Comparison of ENCODE assay signal across 8 cellular contexts in genomic region chr12:95918194-95918993, GRCh38. TPM values are rescaled to one million over a fixed set of nuclear protein-coding genes. Genes with fewer than 3 reads are reported as not detected.
DNase-seq lines count a peak whose midpoint lies in the region; ATAC-seq, FAIRE-seq and TF ChIP-seq lines count a peak whose summit lies in the region.

No MANE protein-coding gene starts in this region.

- H3K79me1 ChIP-seq in H1 (ENCODE audit: low read depth, low read length), result no peaks in the 10 kb centered on the region

- H3K23ac ChIP-seq in H1 (ENCODE audit: insufficient read length), result no peak overlapping the region

- H2BK12ac ChIP-seq in H1 (ENCODE audit: low read depth, low read length), result no peak overlapping the region

- H3K4me3 Mint-ChIP-seq in activated CD4-positive, alpha-beta T cell treated with anti-CD3 and anti-CD28 coated beads, Interleukin-2, amount 10 ng/mL, durations not matched to agents 24 days and 14 days, result no peak overlapping the region

- 34% methylated on average over 7 of the region's 7 CpGs; no CpG with 5 or more reads in 1 of the 2 experiments for WGBS in H1 (ENCODE audit: extremely low coverage in 1 of 2, insufficient coverage in 1 of 2, insufficient read length in 1 of 2, insufficient replicate concordance in 2 of 2, low coverage in 1 of 2, low lambda C conversion rate in 2 of 2, missing lambda C conversion rate in 1 of 2), 2 experiments
- 36 to 44% methylated on average over 7 of the region's 7 CpGs for WGBS in testis, 2 donors

- H3K18ac ChIP-seq in H1 (ENCODE audit: extremely low read depth, low read length), result no peak overlapping the region

- no peak overlapping the region for H4K5ac ChIP-seq in H1 (ENCODE audit: insufficient read length, low read depth, low read length)

- H3K27ac Mint-ChIP-seq in activated CD4-positive, alpha-beta T cell treated with anti-CD3 and anti-CD28 coated beads, Interleukin-2, amount 10 ng/mL, durations not matched to agents 24 days and 14 days, result no peak overlapping the region

- H2BK5ac ChIP-seq in H1 (ENCODE audit: low read depth, low read length), result no peak overlapping the region

- no peak overlapping the region for H3K27ac ChIP-seq in H1 (ENCODE audit: low read depth, low read length)
- H3K27ac ChIP-seq in testis, result no peak overlapping the region

- H3K9me3 ChIP-seq in H1 (ENCODE audit: insufficient read depth in 2 of 2, low read depth in 1 of 2, low read length in 1 of 2) (no peaks in the 10 kb centered on the region; a peak in 1 of 4 replicates), mucosa of descending colon (no peaks in the 10 kb centered on the region), testis (no peaks in the 10 kb centered on the region)

- H2AK5ac ChIP-seq in H1 (ENCODE audit: low read depth, low read length), result no peak overlapping the region

- TF ChIP-seq CTCF in AG10803 (conservative IDR thresholded peaks at IDR 0.05; ENCODE audit: low read length) (peak; percentile 89), H1 (IDR thresholded peaks at IDR 0.05; ENCODE audit: control extremely low read depth in 1 of 3, insufficient read depth in 1 of 3, low read depth in 1 of 3, low read length in 3 of 3) (peak; percentile 59 to 98 (median 87)), mucosa of descending colon (IDR thresholded peaks at IDR 0.05) (peak; percentile 45), testis (IDR thresholded peaks at IDR 0.05) (peak; percentile 20 to 64 (median 64))

- H2BK120ac ChIP-seq in H1 (replicated peaks; ENCODE audit: low read depth, low read length), result no peak overlapping the region

- no peak overlapping the region for H3K4ac ChIP-seq in H1 (replicated peaks; ENCODE audit: insufficient read length, low read depth, low read length)

- no peak overlapping the region for H2BK20ac ChIP-seq in H1 (ENCODE audit: low read length)

- POLR2A ChIA-PET in H1 (lab: Charles Lee; ENCODE audit: partially characterized antibody), result interaction anchor here (1.2 to 1.5 kb wide), 2 partner anchors 80 to 117 kb away, joined by 3 to 8 read pairs; partner anchors contain the start of gene LTA4H

- no peaks in the 10 kb centered on the region for H4K20me1 ChIP-seq in H1 (replicated peaks in 1 of 2; ENCODE audit: control insufficient read depth in 1 of 2, insufficient read depth in 2 of 2, low read length in 2 of 2)

- H3K36me3 Mint-ChIP-seq in activated CD4-positive, alpha-beta T cell treated with anti-CD3 and anti-CD28 coated beads, Interleukin-2, amount 10 ng/mL, durations not matched to agents 24 days and 14 days (ENCODE audit: low read depth), result no peaks in the 10 kb centered on the region

- CTCF ChIA-PET in H1 (lab: Charles Lee; ENCODE audit: partially characterized antibody), result interaction anchor here (0.6 to 9.1 kb wide), 33 partner anchors 12 to 384 kb away, joined by 3 to 145 read pairs (median 4); partner anchors contain the start of genes AMDHD1, CCDC38 and HAL

- peak; percentile 99 for FAIRE-seq in H1 (lab: Jason Lieb, UNC)

- ATAC-seq in GM18517 (IDR thresholded peaks at IDR 0.05; ENCODE audit: unreplicated experiment), result peak; percentile 91
- ATAC-seq in HG03066 (IDR thresholded peaks at IDR 0.05; ENCODE audit: low read depth, unreplicated experiment), result peak; percentile 78
- peak; percentile 86 for ATAC-seq in mucosa of descending colon

- H3K27me3 ChIP-seq in H1 (replicated peaks in 1 of 4; ENCODE audit: control insufficient read depth in 3 of 4, extremely low read depth in 1 of 4, insufficient read depth in 3 of 4, low read length in 3 of 4) (no peaks in the 10 kb centered on the region), testis (no peaks in the 10 kb centered on the region)

- H3K4me1 ChIP-seq in H1 (replicated peaks in 1 of 4; ENCODE audit: control insufficient read depth in 3 of 4, insufficient read depth in 4 of 4, low read length in 3 of 4) (no peaks in the 10 kb centered on the region), mucosa of descending colon (ENCODE audit: low read depth) (no peaks in the 10 kb centered on the region), testis (no peaks in the 10 kb centered on the region)

- DNase-seq in AG10803 (ENCODE audit: low read depth) (peak; percentile 44), NCI-H2227 treated with DMSO at 0.1 percent for 48 hours (lab: John Stamatoyannopoulos, UW) (peak; percentile 61), H1 (ENCODE audit: low read depth in 1 of 2, low spot score in 2 of 2) (peak in 1 of 2 experiments; percentile 52), mucosa of descending colon (peak in 1 of 3 donors; percentile 58), testis (peak; percentile 37)
- peak; percentile 84 for DNase-seq in activated CD4-positive, alpha-beta T cell treated with anti-CD3 and anti-CD28 coated beads, Interleukin-2, amount 10 ng/mL, durations not matched to agents 24 days and 14 days

- peaks cover 18% of the 10 kb centered on the region for H3K27me3 Mint-ChIP-seq in activated CD4-positive, alpha-beta T cell treated with anti-CD3 and anti-CD28 coated beads, Interleukin-2, amount 10 ng/mL, durations not matched to agents 24 days and 14 days

- no peak overlapping the region for H2AFZ ChIP-seq in H1 (ENCODE audit: low read length)

- H3K4me2 ChIP-seq in H1 (ENCODE audit: insufficient read depth in 1 of 2, low read depth in 2 of 2, low read length in 2 of 2), result no peak overlapping the region

- H3K4me1 Mint-ChIP-seq in activated CD4-positive, alpha-beta T cell treated with anti-CD3 and anti-CD28 coated beads, Interleukin-2, amount 10 ng/mL, durations not matched to agents 24 days and 14 days, result no peaks in the 10 kb centered on the region

- no peak overlapping the region for H3K9ac ChIP-seq in H1 (replicated peaks in 1 of 4; ENCODE audit: extremely low read depth in 1 of 4, low read depth in 3 of 4, low read length in 3 of 4)

- H4K91ac ChIP-seq in H1 (replicated peaks; ENCODE audit: insufficient read length, low read length), result no peak overlapping the region

- no peak for TF ChIP-seq EP300 in H1 (IDR thresholded peaks at IDR 0.05; ENCODE audit: borderline replicate concordance in 1 of 2, low read depth in 2 of 2, low read length in 2 of 2)

- TF ChIP-seq POLR2A in H1 (IDR thresholded peaks at IDR 0.05; ENCODE audit: control extremely low read depth in 1 of 2, low read depth in 2 of 2, low read length in 2 of 2) (no peak), testis (IDR thresholded peaks at IDR 0.05) (no peak)

- no peak overlapping the region for H4K8ac ChIP-seq in H1 (ENCODE audit: extremely low read depth, insufficient read depth, low read length)

- no peaks in the 10 kb centered on the region for H3K23me2 ChIP-seq in H1 (ENCODE audit: low read depth, low read length)

- H3K56ac ChIP-seq in H1 (replicated peaks; ENCODE audit: insufficient read length, low read depth, low read length), result no peak overlapping the region

- H3K79me2 ChIP-seq in H1 (ENCODE audit: control insufficient read depth in 1 of 2, insufficient read depth in 2 of 2, low read length in 2 of 2), result no peaks in the 10 kb centered on the region

- H3K36me3 ChIP-seq in H1 (ENCODE audit: control insufficient read depth in 2 of 4, insufficient read depth in 4 of 4, low read length in 3 of 4), result no peaks in the 10 kb centered on the region
- H3K36me3 ChIP-seq in mucosa of descending colon (ENCODE audit: low read depth), result no peaks in the 10 kb centered on the region
- H3K36me3 ChIP-seq in testis (ENCODE audit: low read depth, missing control alignments), result no peaks in the 10 kb centered on the region

- no peak overlapping the region for H3K4me3 ChIP-seq in AG10803 (ENCODE audit: low read length)
- no peak overlapping the region for H3K4me3 ChIP-seq in H1 (ENCODE audit: extremely low read depth in 1 of 4, insufficient read depth in 2 of 4, low read depth in 3 of 4, low read length in 4 of 4)
- H3K4me3 ChIP-seq in mucosa of descending colon, result no peak overlapping the region
- no peak overlapping the region for H3K4me3 ChIP-seq in testis

- H2BK15ac ChIP-seq in H1 (ENCODE audit: low read length), result no peak overlapping the region

- H3K14ac ChIP-seq in H1 (ENCODE audit: insufficient read length), result no peak overlapping the region

- H3K9me3 Mint-ChIP-seq in activated CD4-positive, alpha-beta T cell treated with anti-CD3 and anti-CD28 coated beads, Interleukin-2, amount 10 ng/mL, durations not matched to agents 24 days and 14 days, result no peaks in the 10 kb centered on the region

- peak; percentile 92 to 94 for TF ChIP-seq RAD21 in H1 (IDR thresholded peaks at IDR 0.05 in 1 of 2, conservative IDR thresholded peaks at IDR 0.05 in 1 of 2; ENCODE audit: low read depth in 2 of 2, low read length in 2 of 2)

- intact Hi-C loops in activated CD4-positive, alpha-beta T cell treated with anti-CD3 and anti-CD28 coated beads, Interleukin-2, amount 10 ng/mL, durations not matched to agents 24 days and 14 days (cut with micrococcal nuclease), result loop anchor here (1.0 to 2.0 kb wide), 3 partner anchors 24 to 599 kb away; partner anchors contain the start of genes AMDHD1 and CCDC38
- intact Hi-C loops in mucosa of descending colon (cut with DNase I, micrococcal nuclease) (no loop called here), testis (cut with DNase I; ENCODE audit: low total_unique reads) (no loop called here)

RNA-seq across cellular contexts. Expression of gene CCDC38, which starts 24.0 kb away (rescaled TPM):
- not detected in 2 replicates for total RNA-seq in activated CD4-positive, alpha-beta T cell treated with anti-CD3 and anti-CD28 coated beads, Interleukin-2, amount 10 ng/mL, durations not matched to agents 24 days and 14 days
- not detected in 2 replicates for total RNA-seq in H1 (2021; fragmentation: NEBNext Ultra II Directional; extraction: Animal tissue kit (Norgen Biotek cat#: 25700))
- polyA plus RNA-seq in H1 (2011; rRNA removed) (0.02 TPM in 1 of 2 replicates, not detected in the other), testis (ENCODE audit: insufficient read depth, low read depth, low replicate concordance) (31.8 TPM)
- 0.03 TPM for polyA plus RNA-seq in H1 (2011; cell fraction: cytosol; rRNA removed)
- polyA plus RNA-seq in H1 (2011; cell fraction: nucleus; rRNA removed), result not detected
- not detected in 4 replicates for polyA plus RNA-seq in H1 (2012, experiment 1 of 2)
- polyA plus RNA-seq in H1 (2012, experiment 2 of 2), result not detected
- 0.02 TPM for polyA plus RNA-seq in H1 (2013, experiment 1 of 2)
- not detected for polyA plus RNA-seq in H1 (2013, experiment 2 of 2)
- polyA minus RNA-seq in H1 (2011; rRNA and poly(A)+ RNA removed), result not detected in 2 replicates
- not detected for polyA minus RNA-seq in H1 (2011; cell fraction: cytosol; rRNA and poly(A)+ RNA removed)
- polyA minus RNA-seq in H1 (2011; cell fraction: nucleus; rRNA and poly(A)+ RNA removed), result not detected
- total RNA-seq in mucosa of descending colon (not detected), testis (10 to 100 TPM in 1 of 2 donors, 1 to 10 TPM in 1; 7.7 to 25.8 TPM)

RNA-seq across cellular contexts. Expression of gene AMDHD1, which starts 24.7 kb away (rescaled TPM):
- 0.21 and 0.54 TPM in 2 replicates for total RNA-seq in activated CD4-positive, alpha-beta T cell treated with anti-CD3 and anti-CD28 coated beads, Interleukin-2, amount 10 ng/mL, durations not matched to agents 24 days and 14 days
- 0.34 TPM in 1 of 2 replicates, not detected in the other for total RNA-seq in H1 (2021; fragmentation: NEBNext Ultra II Directional; extraction: Animal tissue kit (Norgen Biotek cat#: 25700))
- polyA plus RNA-seq in H1 (2011; rRNA removed) (0.14 TPM in 2 replicates), testis (ENCODE audit: insufficient read depth, low read depth, low replicate concordance) (0.67 TPM)
- 0.36 TPM for polyA plus RNA-seq in H1 (2011; cell fraction: cytosol; rRNA removed)
- polyA plus RNA-seq in H1 (2011; cell fraction: nucleus; rRNA removed), result 0.61 TPM
- polyA plus RNA-seq in H1 (2012, experiment 1 of 2), result 0.14 to 0.54 TPM (median 0.31 TPM) in 3 of 4 replicates, not detected in the other
- not detected for polyA plus RNA-seq in H1 (2012, experiment 2 of 2)
- polyA plus RNA-seq in H1 (2013, experiment 1 of 2), result 0.14 TPM
- 0.17 TPM for polyA plus RNA-seq in H1 (2013, experiment 2 of 2)
- polyA minus RNA-seq in H1 (2011; rRNA and poly(A)+ RNA removed), result 0.17 and 0.22 TPM in 2 replicates
- not detected for polyA minus RNA-seq in H1 (2011; cell fraction: cytosol; rRNA and poly(A)+ RNA removed)
- polyA minus RNA-seq in H1 (2011; cell fraction: nucleus; rRNA and poly(A)+ RNA removed), result 1.6 TPM
- total RNA-seq in mucosa of descending colon (under 1 TPM in 2 of 3 donors, not detected in 1; 0.35 to 0.41 TPM), testis (1 to 10 TPM; 2.0 to 4.0 TPM)

RNA-seq across cellular contexts. Expression of gene SNRPF, which starts 59.6 kb away (rescaled TPM):
- total RNA-seq in activated CD4-positive, alpha-beta T cell treated with anti-CD3 and anti-CD28 coated beads, Interleukin-2, amount 10 ng/mL, durations not matched to agents 24 days and 14 days, result 64.3 and 68.8 TPM in 2 replicates
- total RNA-seq in H1 (2021; fragmentation: NEBNext Ultra II Directional; extraction: Animal tissue kit (Norgen Biotek cat#: 25700)), result 79.7 and 87.7 TPM in 2 replicates
- 40.4 and 58.5 TPM in 2 replicates for polyA plus RNA-seq in H1 (2011; rRNA removed)
- polyA plus RNA-seq in H1 (2011; cell fraction: cytosol; rRNA removed), result 59.0 TPM
- polyA plus RNA-seq in H1 (2011; cell fraction: nucleus; rRNA removed), result 19.1 TPM
- polyA plus RNA-seq in H1 (2012, experiment 1 of 2), result 156 to 204 TPM (median 175 TPM) in 4 replicates
- polyA plus RNA-seq in H1 (2012, experiment 2 of 2), result 13.1 TPM
- 123 TPM for polyA plus RNA-seq in H1 (2013, experiment 1 of 2)
- 142 TPM for polyA plus RNA-seq in H1 (2013, experiment 2 of 2)
- 12.6 and 13.2 TPM in 2 replicates for polyA minus RNA-seq in H1 (2011; rRNA and poly(A)+ RNA removed)
- polyA minus RNA-seq in H1 (2011; cell fraction: cytosol; rRNA and poly(A)+ RNA removed), result 20.6 TPM
- polyA minus RNA-seq in H1 (2011; cell fraction: nucleus; rRNA and poly(A)+ RNA removed), result 30.0 TPM
- 10 to 100 TPM; 12.2 to 21.5 (median 13.7) TPM for total RNA-seq in mucosa of descending colon
- 10 to 100 TPM; 10.3 to 11.6 TPM for total RNA-seq in testis
- 30.6 TPM for polyA plus RNA-seq in testis (ENCODE audit: insufficient read depth, low read depth, low replicate concordance)
